11 cellular contexts compared by ENCODE assay signal in genomic region chr9:116155700-116156045, GRCh38. TPM values are rescaled to one million over a fixed set of nuclear protein-coding genes. Genes with fewer than 3 reads are reported as not detected.
DNase-seq lines count a peak whose midpoint lies in the region; ATAC-seq, FAIRE-seq and TF ChIP-seq lines count a peak whose summit lies in the region.
"Had no signal": no experiment of that assay in that cellular context is flagged by ENCODE, and none has a peak within 500 bp of the region (broad histone marks: within the 10 kb centered on the region; RNA-seq: fewer than 3 reads in every experiment).

No MANE protein-coding gene starts in this region.

- peak overlapping the region; percentile 91 for H3K9ac ChIP-seq in SK-N-MC (ENCODE audit: insufficient read length)

- FAIRE-seq in pancreas (lab: Jason Lieb, UNC), result no peak
- FAIRE-seq: G401.6 had no signal

- H3K4me1 Mint-ChIP-seq in Caco-2 (ENCODE audit: low read depth, unreplicated experiment), result peaks cover 12% of the 10 kb centered on the region

- peaks cover 44% of the 10 kb centered on the region for H3K27me3 Mint-ChIP-seq in Caco-2 (ENCODE audit: insufficient read depth, unreplicated experiment)

- H3K9me3 ChIP-seq in Caco-2, result no peaks in the 10 kb centered on the region
- no peaks in the 10 kb centered on the region for H3K9me3 ChIP-seq in SK-N-MC (ENCODE audit: low read depth, low read length)
- no peaks in the 10 kb centered on the region for H3K9me3 ChIP-seq in pancreas

- peaks cover 6% of the 10 kb centered on the region for H3K36me3 Mint-ChIP-seq in Caco-2 (ENCODE audit: insufficient read depth, unreplicated experiment)

- H3K36me3 ChIP-seq in Caco-2 (ENCODE audit: control insufficient read depth, insufficient read depth, low read length) (no peaks in the 10 kb centered on the region), SK-N-MC (ENCODE audit: insufficient read depth, low read length) (peaks cover 52% of the 10 kb centered on the region), pancreas (no peaks in the 10 kb centered on the region)

- intact Hi-C loops in Caco-2 (cut with micrococcal nuclease; ENCODE audit: unreplicated experiment) (loop anchor here (10.0 kb wide), 1 partner anchor 339 kb away; no protein-coding TSS in a partner anchor), pancreas (cut with DNase I) (loop anchor here in 1 of 3 donors (10.0 kb wide), 1 partner anchor 419 kb away; no protein-coding TSS in a partner anchor)

- H3K4me1 ChIP-seq in Caco-2, result no peaks in the 10 kb centered on the region
- H3K4me1 ChIP-seq in pancreas, result peaks cover 0 to 3% (median 0%) of the 10 kb centered on the region in 3 donors

- ATAC-seq in pancreas, result peak in 1 of 4 donors; percentile 8
- no peak for ATAC-seq in HG03039 (IDR thresholded peaks at IDR 0.05; ENCODE audit: unreplicated experiment)

- CTCF ChIA-PET in Caco-2 (lab: Charles Lee) (no interaction called here), HEK293T (lab: Yijun Ruan, JAX) (interaction anchor here (0.7 kb wide), 2 partner anchors 70 to 562 kb away, joined by 4 read pairs; no protein-coding TSS in a partner anchor)

- BruUV-seq in Caco-2 (replicated peaks; lab: Mats Ljungman, UMichigan), result no TSS peak

- H3K27ac ChIP-seq in SK-N-MC, result peak overlapping the region; percentile 94
- no peak overlapping the region for H3K27ac ChIP-seq in pancreas

- H3K4me3 ChIP-seq in Caco-2 (ENCODE audit: low read depth, low read length) (no peak overlapping the region), SK-N-MC (peak overlapping the region; percentile 83), foreskin fibroblast (ENCODE audit: low read depth in 1 of 2, low read length in 2 of 2) (peak overlapping the region; percentile 80 to 83), pancreas (peak overlapping the region in 3 of 4 donors; percentile 23 to 65 (median 57))

- DNase-seq in Caco-2 (no peak), SK-N-MC (ENCODE audit: low read depth, low spot score) (no peak), foreskin fibroblast (peak in 1 of 2 donors; percentile 73), pancreas (no peak), HEK293T (ENCODE audit: extremely low spot score) (no peak), OCI-M2 (lab: John Stamatoyannopoulos, UW; ENCODE audit: unreplicated experiment) (no peak), SK-N-DZ (ENCODE audit: low spot score) (no peak)
- DNase-seq: hypothalamus, KG1 had no signal

- POLR2A ChIA-PET in Caco-2 (lab: Charles Lee), result no interaction called here
- POLR2A ChIA-PET in HEK293T (lab: Yijun Ruan, JAX), result no interaction called here

- TF ChIP-seq CTCF in Caco-2 (IDR thresholded peaks at IDR 0.05; ENCODE audit: insufficient read depth in 1 of 2, low read depth in 1 of 2, low read length in 1 of 2, severe bottlenecking in 1 of 2, unreplicated experiment in 1 of 2) (no peak), foreskin fibroblast (IDR thresholded peaks at IDR 0.05; ENCODE audit: low read depth, low read length) (no peak), pancreas (IDR thresholded peaks at IDR 0.05) (no peak)

- H3K27ac Mint-ChIP-seq in Caco-2 (ENCODE audit: unreplicated experiment), result no peak overlapping the region

- peaks cover 4% of the 10 kb centered on the region for H3K27me3 ChIP-seq in Caco-2 (replicated peaks; ENCODE audit: control insufficient read depth, insufficient read depth, low read length)
- H3K27me3 ChIP-seq in pancreas, result peaks cover 0 to 4% (median 0%) of the 10 kb centered on the region in 4 donors

- peak overlapping the region; percentile 47 for H3K4me3 Mint-ChIP-seq in Caco-2 (ENCODE audit: unreplicated experiment)

- 15 to 22% methylated on average over 10 of the region's 10 CpGs for WGBS in pancreas, 2 donors

- no peaks in the 10 kb centered on the region for H3K9me3 Mint-ChIP-seq in Caco-2 (ENCODE audit: unreplicated experiment)

TF ChIP-seq in HEK293T, 16 proteins besides CTCF, POLR2A, EP300 and RAD21:
- TF ChIP-seq L3MBTL2 (conservative IDR thresholded peaks at IDR 0.05) (no peak), PKNOX1 (IDR thresholded peaks at IDR 0.05) (no peak), FOXK2 (IDR thresholded peaks at IDR 0.05) (no peak), ARNT (IDR thresholded peaks at IDR 0.05) (no peak), BHLHE40 (IDR thresholded peaks at IDR 0.05; ENCODE audit: borderline replicate concordance) (no peak), SP1 (IDR thresholded peaks at IDR 0.05) (no peak), ZNF384 (IDR thresholded peaks at IDR 0.05) (no peak), FOXA1 (IDR thresholded peaks at IDR 0.05) (no peak), SUZ12 (IDR thresholded peaks at IDR 0.05) (no peak), LEF1 (IDR thresholded peaks at IDR 0.05; ENCODE audit: borderline replicate concordance) (no peak), FOXM1 (IDR thresholded peaks at IDR 0.05; ENCODE audit: borderline replicate concordance) (no peak), TARDBP (IDR thresholded peaks at IDR 0.05) (no peak), NFRKB (IDR thresholded peaks at IDR 0.05) (no peak), ELF4 (IDR thresholded peaks at IDR 0.05) (no peak), CTBP1 (IDR thresholded peaks at IDR 0.05; ENCODE audit: borderline replicate concordance) (no peak)

RNA-seq across cellular contexts. Expression of gene PAPPA, which starts 2.1 kb away (rescaled TPM):
- not detected in 2 replicates for total RNA-seq in Caco-2 (2022)
- 1 to 10 TPM in 3 of 6 donors, under 1 TPM in 3; 0.20 to 3.4 (median 1.2) TPM for total RNA-seq in pancreas
- under 1 TPM; 0.11 to 0.16 TPM for polyA plus RNA-seq in pancreas
- polyA plus RNA-seq in SK-N-DZ (2014; cell fraction: cytosol; rRNA removed), result not detected in 2 replicates
- polyA plus RNA-seq in SK-N-DZ (2014; cell fraction: nucleus; rRNA removed), result not detected in 2 replicates
